Comparison of ENCODE assay signal across 1 cellular context in genomic region chr20:37492945-37493344, GRCh38.
TF ChIP-seq lines count a peak whose summit lies in the region.

No MANE protein-coding gene starts in this region.

TF ChIP-seq in GM23338, 12 proteins besides CTCF, POLR2A, EP300 and RAD21:
- TF ChIP-seq, protein P1, sequence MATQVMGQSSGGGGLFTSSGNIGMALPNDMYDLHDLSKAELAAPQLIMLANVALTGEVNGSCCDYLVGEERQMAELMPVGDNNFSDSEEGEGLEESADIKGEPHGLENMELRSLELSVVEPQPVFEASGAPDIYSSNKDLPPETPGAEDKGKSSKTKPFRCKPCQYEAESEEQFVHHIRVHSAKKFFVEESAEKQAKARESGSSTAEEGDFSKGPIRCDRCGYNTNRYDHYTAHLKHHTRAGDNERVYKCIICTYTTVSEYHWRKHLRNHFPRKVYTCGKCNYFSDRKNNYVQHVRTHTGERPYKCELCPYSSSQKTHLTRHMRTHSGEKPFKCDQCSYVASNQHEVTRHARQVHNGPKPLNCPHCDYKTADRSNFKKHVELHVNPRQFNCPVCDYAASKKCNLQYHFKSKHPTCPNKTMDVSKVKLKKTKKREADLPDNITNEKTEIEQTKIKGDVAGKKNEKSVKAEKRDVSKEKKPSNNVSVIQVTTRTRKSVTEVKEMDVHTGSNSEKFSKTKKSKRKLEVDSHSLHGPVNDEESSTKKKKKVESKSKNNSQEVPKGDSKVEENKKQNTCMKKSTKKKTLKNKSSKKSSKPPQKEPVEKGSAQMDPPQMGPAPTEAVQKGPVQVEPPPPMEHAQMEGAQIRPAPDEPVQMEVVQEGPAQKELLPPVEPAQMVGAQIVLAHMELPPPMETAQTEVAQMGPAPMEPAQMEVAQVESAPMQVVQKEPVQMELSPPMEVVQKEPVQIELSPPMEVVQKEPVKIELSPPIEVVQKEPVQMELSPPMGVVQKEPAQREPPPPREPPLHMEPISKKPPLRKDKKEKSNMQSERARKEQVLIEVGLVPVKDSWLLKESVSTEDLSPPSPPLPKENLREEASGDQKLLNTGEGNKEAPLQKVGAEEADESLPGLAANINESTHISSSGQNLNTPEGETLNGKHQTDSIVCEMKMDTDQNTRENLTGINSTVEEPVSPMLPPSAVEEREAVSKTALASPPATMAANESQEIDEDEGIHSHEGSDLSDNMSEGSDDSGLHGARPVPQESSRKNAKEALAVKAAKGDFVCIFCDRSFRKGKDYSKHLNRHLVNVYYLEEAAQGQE (IDR thresholded peaks at IDR 0.05; ENCODE audit: unreplicated experiment) = no peak
- TF ChIP-seq CREB1 (CRISPR knock-in tag; IDR thresholded peaks at IDR 0.05; ENCODE audit: low read depth) (no peak), EZH2phosphoT487 (IDR thresholded peaks at IDR 0.05; ENCODE audit: unreplicated experiment) (no peak), EZH2 (IDR thresholded peaks at IDR 0.05; ENCODE audit: low read depth, unreplicated experiment) (no peak), POLR2AphosphoS5 (IDR thresholded peaks at IDR 0.05; ENCODE audit: low read depth) (no peak), STAT1 (IDR thresholded peaks at IDR 0.05; ENCODE audit: unreplicated experiment) (no peak), ZNF462 (CRISPR knock-in tag; IDR thresholded peaks at IDR 0.05) (no peak), JUNB (IDR thresholded peaks at IDR 0.05; ENCODE audit: unreplicated experiment) (no peak)
